Comparison of ENCODE assay signal across 8 cellular contexts in the genomic region with DNA sequence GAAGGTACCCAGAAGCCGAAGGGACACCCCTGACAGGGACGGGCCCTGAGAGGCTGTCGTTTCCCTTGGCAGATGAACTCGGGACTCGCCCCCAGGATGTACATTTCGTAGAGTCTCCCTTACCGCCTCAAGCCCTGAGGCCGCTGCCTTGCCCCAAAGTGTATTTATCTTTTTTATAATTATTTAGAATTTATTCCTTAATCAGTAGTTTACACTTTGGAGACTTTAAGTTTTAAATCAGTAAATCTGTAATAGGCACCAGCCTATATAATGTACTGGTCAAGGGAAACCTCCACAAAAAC. TPM values are rescaled to one million over a fixed set of nuclear protein-coding genes. Genes with fewer than 3 reads are reported as not detected.
DNase-seq lines count a peak whose midpoint lies in the region; ATAC-seq and TF ChIP-seq lines count a peak whose summit lies in the region.

No MANE protein-coding gene starts in this region.

- 8% methylated on average over 8 of the region's 8 CpGs for WGBS in esophagus muscularis mucosa

- H3K9me3 ChIP-seq in OCI-LY1 (ENCODE audit: low read length) (no peaks in the 10 kb centered on the region), esophagus muscularis mucosa (no peaks in the 10 kb centered on the region)

- no peaks in the 10 kb centered on the region for H3K9me3 Mint-ChIP-seq in activated T-cell treated with anti-CD3 and anti-CD28 coated beads, Interleukin-2, amount 50 U/mL, for 24 hours

- no peak overlapping the region for H2AFZ ChIP-seq in OCI-LY1 (ENCODE audit: low read length)

- H3K79me2 ChIP-seq in OCI-LY1 (ENCODE audit: insufficient read depth, low read length): peaks cover 9% of the 10 kb centered on the region; the same call in 1 of the 2 replicates

- peak overlapping the region; percentile 78 for H3K4me2 ChIP-seq in OCI-LY1 (ENCODE audit: low read length)

- TF ChIP-seq CTCF in OCI-LY1 (IDR thresholded peaks at IDR 0.05; ENCODE audit: low read length): no peak
- no peak for TF ChIP-seq CTCF in esophagus muscularis mucosa (IDR thresholded peaks at IDR 0.05)

- H3K36me3 Mint-ChIP-seq in activated T-cell treated with anti-CD3 and anti-CD28 coated beads, Interleukin-2, amount 50 U/mL, for 24 hours (ENCODE audit: low read depth): peaks cover 30% of the 10 kb centered on the region

- H3K27me3 Mint-ChIP-seq in activated T-cell treated with anti-CD3 and anti-CD28 coated beads, Interleukin-2, amount 50 U/mL, for 24 hours: no peaks in the 10 kb centered on the region

- intact Hi-C loops in esophagus muscularis mucosa (cut with DNase I): loop anchor here (10.0 kb wide), 1 partner anchor 187 kb away; no protein-coding TSS in a partner anchor

- DNase-seq in activated T-cell treated with anti-CD3 and anti-CD28 coated beads, Interleukin-2, amount 50 U/mL, for 24 hours: no peak
- no peak for DNase-seq in activated T-cell treated with anti-CD3 and anti-CD28 coated beads, Interleukin-2, amount 50 U/mL, for 48 hours
- no peak for DNase-seq in esophagus muscularis mucosa (ENCODE audit: extremely low spot score)
- peak; percentile 42 for DNase-seq in pons (ENCODE audit: low spot score)
- DNase-seq in NCI-H2029 treated with DMSO at 0.1 percent for 48 hours (lab: John Stamatoyannopoulos, UW): no peak
- DNase-seq in NCI-H1436 treated with DMSO at 0.1 percent for 48 hours (lab: John Stamatoyannopoulos, UW): no peak

- no peaks in the 10 kb centered on the region for H4K20me1 ChIP-seq in OCI-LY1 (ENCODE audit: insufficient read depth, low read length)

- H3K36me3 ChIP-seq in OCI-LY1 (ENCODE audit: insufficient read depth, low read length) (peaks cover 22% of the 10 kb centered on the region; the same call in 1 of the 2 replicates), esophagus muscularis mucosa (peaks cover 0 to 15% (median 3%) of the 10 kb centered on the region in 4 donors)

- TF ChIP-seq POLR2A in esophagus muscularis mucosa (IDR thresholded peaks at IDR 0.05; ENCODE audit: low read depth): no peak

- H3F3A ChIP-seq in OCI-LY1 (ENCODE audit: insufficient read depth, low read length): no peaks in the 10 kb centered on the region

- peak overlapping the region; percentile 69 for H3K4me3 ChIP-seq in OCI-LY1 (ENCODE audit: low read depth, low read length, poor library complexity, severe bottlenecking)
- H3K4me3 ChIP-seq in esophagus muscularis mucosa: peak overlapping the region; percentile 65 to 76 (median 74)

- no peaks in the 10 kb centered on the region for H3K27me3 ChIP-seq in OCI-LY1 (ENCODE audit: insufficient read depth, low read length)
- no peaks in the 10 kb centered on the region for H3K27me3 ChIP-seq in esophagus muscularis mucosa

- H3K4me1 Mint-ChIP-seq in activated T-cell treated with anti-CD3 and anti-CD28 coated beads, Interleukin-2, amount 50 U/mL, for 24 hours (ENCODE audit: low read depth): peaks cover 55% of the 10 kb centered on the region

- H3K27ac Mint-ChIP-seq in activated T-cell treated with anti-CD3 and anti-CD28 coated beads, Interleukin-2, amount 50 U/mL, for 24 hours: peak overlapping the region; percentile 97

- H3K27ac ChIP-seq in OCI-LY1 (ENCODE audit: low read depth, low read length, poor library complexity, severe bottlenecking) (peak overlapping the region; percentile 72), esophagus muscularis mucosa (replicated peaks in 1 of 4) (peak overlapping the region; percentile 88 to 94 (median 90))

- TF ChIP-seq EP300 in esophagus muscularis mucosa (IDR thresholded peaks at IDR 0.05): no peak

- H3K9me2 ChIP-seq in OCI-LY1 (ENCODE audit: low read depth, low read length): no peaks in the 10 kb centered on the region

- H3K4me1 ChIP-seq in OCI-LY1 (ENCODE audit: insufficient read depth, low read length, severe bottlenecking) (peaks cover 36% of the 10 kb centered on the region), esophagus muscularis mucosa (peaks cover 22 to 34% (median 26%) of the 10 kb centered on the region in 4 donors)

- H3K9ac ChIP-seq in OCI-LY1 (ENCODE audit: low read length): peak overlapping the region; percentile 81

- H3K4me3 Mint-ChIP-seq in activated T-cell treated with anti-CD3 and anti-CD28 coated beads, Interleukin-2, amount 50 U/mL, for 24 hours: peak overlapping the region; percentile 86

- ATAC-seq in HG02943 (IDR thresholded peaks at IDR 0.05; ENCODE audit: low read depth, unreplicated experiment): peak; percentile 48

RNA-seq across cellular contexts. Expression of a gene that starts 0.7 kb away (rescaled TPM):
- 10 to 100 TPM; 25.8 to 31.3 (median 28.7) TPM for total RNA-seq in esophagus muscularis mucosa
